Comparison of ENCODE assay signal across 1 cellular context in the genomic region with DNA sequence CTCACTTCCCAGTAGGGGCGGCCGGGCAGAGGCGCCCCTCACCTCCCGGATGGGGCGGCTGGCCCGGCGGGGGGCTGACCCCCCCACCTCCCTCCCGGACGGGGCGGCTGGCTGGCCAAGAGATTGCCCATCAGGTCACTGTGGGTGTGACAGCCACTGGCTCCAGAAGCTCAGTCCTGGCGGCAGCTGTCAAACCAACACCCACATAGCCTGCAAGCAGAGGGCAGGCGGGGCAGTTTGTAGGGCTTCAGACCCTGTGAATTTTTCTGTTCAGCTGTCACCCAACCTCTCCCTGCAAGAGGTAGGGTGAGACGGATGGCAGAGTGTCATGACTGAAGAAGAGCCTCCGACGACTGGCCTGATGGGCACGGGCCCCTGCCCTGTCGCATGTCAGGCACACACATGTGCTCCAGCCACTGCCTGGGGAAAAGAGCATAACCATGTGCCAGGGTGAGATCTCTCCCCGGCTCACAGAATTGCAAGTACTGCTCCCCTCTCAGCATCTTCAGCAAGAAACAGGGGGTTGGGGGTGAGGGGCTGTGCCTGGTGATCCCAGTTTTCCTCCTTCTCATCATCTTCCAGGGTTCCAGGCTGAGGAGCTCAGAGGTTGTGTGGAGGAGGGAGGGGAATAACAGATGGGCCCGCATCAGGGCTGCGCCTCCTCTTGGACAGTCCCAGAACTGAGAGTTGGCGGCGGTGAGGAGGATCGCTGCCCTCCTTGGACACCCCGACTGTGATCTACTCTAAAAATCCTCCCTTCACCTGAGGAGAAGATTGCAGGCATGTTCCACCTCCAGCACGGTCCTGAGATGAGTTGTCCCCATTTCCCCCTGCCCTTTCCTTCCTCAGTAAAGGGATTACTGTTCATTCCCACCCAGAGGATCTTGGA.
TF ChIP-seq lines count a peak whose summit lies in the region.

No MANE protein-coding gene starts in this region.

TF ChIP-seq in H1, 55 proteins besides CTCF, POLR2A, EP300 and RAD21:
- no peak for TF ChIP-seq TCF12 (IDR thresholded peaks at IDR 0.05; ENCODE audit: low read depth, low read length)
- TF ChIP-seq SP1 (IDR thresholded peaks at IDR 0.05; ENCODE audit: low read depth, low read length) = no peak
- no peak for TF ChIP-seq SAP30 (IDR thresholded peaks at IDR 0.05; ENCODE audit: insufficient read depth, insufficient replicate concordance, low read length)
- no peak for TF ChIP-seq RFX5 (IDR thresholded peaks at IDR 0.05; ENCODE audit: borderline replicate concordance, low read depth, low read length)
- TF ChIP-seq BACH1 (IDR thresholded peaks at IDR 0.05; ENCODE audit: low read length) = no peak
- no peak for TF ChIP-seq KDM1A (IDR thresholded peaks at IDR 0.05; ENCODE audit: borderline replicate concordance, low read length)
- TF ChIP-seq E2F6 (IDR thresholded peaks at IDR 0.05) = no peak
TF ChIP-seq in H1: peak in this region for 0.
